8 cellular contexts compared by ENCODE assay signal in genomic region chr2:98483257-98483861, GRCh38. TPM values are rescaled to one million over a fixed set of nuclear protein-coding genes. Genes with fewer than 3 reads are reported as not detected.
A peak's percentile ranks its signal among the peaks of the same experiment; 100 is the strongest.
DNase-seq lines count a peak whose midpoint lies in the region; ATAC-seq and TF ChIP-seq lines count a peak whose summit lies in the region.

No MANE protein-coding gene starts in this region.

- H3K4me1 ChIP-seq in Caco-2 = peaks cover 21% of the 10 kb centered on the region

- POLR2A ChIA-PET in Caco-2 (lab: Charles Lee) = no interaction called here

- H3K36me3 ChIP-seq in Caco-2 (ENCODE audit: control insufficient read depth, insufficient read depth, low read length) = no peaks in the 10 kb centered on the region

- peak overlapping the region; percentile 82 for H3K27ac Mint-ChIP-seq in Caco-2 (ENCODE audit: unreplicated experiment)
- peak overlapping the region; percentile 78 for H3K27ac Mint-ChIP-seq in activated naive CD8-positive, alpha-beta T cell

- peaks cover 6% of the 10 kb centered on the region for H3K36me3 Mint-ChIP-seq in Caco-2 (ENCODE audit: insufficient read depth, unreplicated experiment)
- no peaks in the 10 kb centered on the region for H3K36me3 Mint-ChIP-seq in activated naive CD8-positive, alpha-beta T cell

- H3K27me3 Mint-ChIP-seq in Caco-2 (ENCODE audit: insufficient read depth, unreplicated experiment) = no peaks in the 10 kb centered on the region
- H3K27me3 Mint-ChIP-seq in activated naive CD8-positive, alpha-beta T cell = no peaks in the 10 kb centered on the region

- H3K9me3 Mint-ChIP-seq in Caco-2 (ENCODE audit: unreplicated experiment) = peaks cover 7% of the 10 kb centered on the region
- H3K9me3 Mint-ChIP-seq in activated naive CD8-positive, alpha-beta T cell (ENCODE audit: low read depth) = no peaks in the 10 kb centered on the region

- no peak for DNase-seq in Caco-2
- DNase-seq in GOT3 (lab: John Stamatoyannopoulos, UW) = no peak
- DNase-seq in stimulated activated CD4-positive, alpha-beta T cell treated with anti-CD3 and anti-CD28 coated beads, Interleukin-15, amount 100 ng/mL, for 24 hours = no peak
- DNase-seq in stimulated activated CD4-positive, alpha-beta T cell treated with anti-CD3 and anti-CD28 coated beads, Interleukin-1b, Interleukin-23, amount 100 ng/mL, for 48 hours = no peak
- no peak for DNase-seq in activated gamma-delta T cell (lab: John Stamatoyannopoulos, UW)

- CTCF ChIA-PET in Caco-2 (lab: Charles Lee) = no interaction called here

- no TSS peak for BruUV-seq in Caco-2 (replicated peaks; lab: Mats Ljungman, UMichigan)

- H3K4me3 Mint-ChIP-seq in Caco-2 (ENCODE audit: unreplicated experiment) = no peak overlapping the region
- H3K4me3 Mint-ChIP-seq in activated naive CD8-positive, alpha-beta T cell = peak overlapping the region; percentile 14

- no peaks in the 10 kb centered on the region for H3K27me3 ChIP-seq in Caco-2 (replicated peaks; ENCODE audit: control insufficient read depth, insufficient read depth, low read length)

- TF ChIP-seq CTCF in Caco-2 (IDR thresholded peaks at IDR 0.05; ENCODE audit: insufficient read depth in 1 of 2, low read depth in 1 of 2, low read length in 1 of 2, severe bottlenecking in 1 of 2, unreplicated experiment in 1 of 2) = no peak

- peak; percentile 56 for ATAC-seq in GM19328 (IDR thresholded peaks at IDR 0.05; ENCODE audit: unreplicated experiment)
- ATAC-seq in HG03103 (IDR thresholded peaks at IDR 0.05; ENCODE audit: low read depth, unreplicated experiment) = peak; percentile 50

- peaks cover 19% of the 10 kb centered on the region for H3K4me1 Mint-ChIP-seq in Caco-2 (ENCODE audit: low read depth, unreplicated experiment)
- H3K4me1 Mint-ChIP-seq in activated naive CD8-positive, alpha-beta T cell (ENCODE audit: low read depth) = peaks cover 98% of the 10 kb centered on the region

- intact Hi-C loops in Caco-2 (cut with micrococcal nuclease; ENCODE audit: unreplicated experiment) = no loop called here

- H3K9me3 ChIP-seq in Caco-2 = no peaks in the 10 kb centered on the region

- no peak overlapping the region for H3K4me3 ChIP-seq in Caco-2 (ENCODE audit: low read depth, low read length)

RNA-seq across cellular contexts. Expression of gene INPP4A, which starts 38.7 kb away (rescaled TPM):
- 24.9 and 26.3 TPM in 2 replicates for total RNA-seq in Caco-2 (2022)
